ENCODE assay signal across 8 cellular contexts in genomic region chr11:68270334-68271022, GRCh38. TPM values are rescaled to one million over a fixed set of nuclear protein-coding genes. Genes with fewer than 3 reads are reported as not detected.
DNase-seq lines count a peak whose midpoint lies in the region; ATAC-seq and TF ChIP-seq lines count a peak whose summit lies in the region.

No MANE protein-coding gene starts in this region.

- H3F3A ChIP-seq in GM23248 (ENCODE audit: insufficient read depth), result peaks cover 7% of the 10 kb centered on the region; the same call in 1 of the 2 replicates

- peaks cover 27% of the 10 kb centered on the region for H3K36me3 ChIP-seq in GM23248 (ENCODE audit: low read depth)
- H3K36me3 ChIP-seq in WERI-Rb-1, result peaks cover 22% of the 10 kb centered on the region
- H3K36me3 ChIP-seq in gastroesophageal sphincter, result peaks cover 0 to 26% of the 10 kb centered on the region in 2 donors
- peaks cover 0 to 28% of the 10 kb centered on the region in 2 donors for H3K36me3 ChIP-seq in gastrocnemius medialis

- 58 to 59% methylated on average over 7 of the region's 7 CpGs for WGBS in GM23248 (ENCODE audit: low coverage in 1 of 2, low lambda C conversion rate in 2 of 2, missing lambda C conversion rate in 2 of 2), 2 experiments
- 63 to 87% methylated on average over 3 to 5 of the region's 7 CpGs for WGBS in gastroesophageal sphincter (ENCODE audit: low coverage in 1 of 2), 2 donors

- no peaks in the 10 kb centered on the region for H3K9me3 ChIP-seq in GM23248 (ENCODE audit: low read depth)
- no peaks in the 10 kb centered on the region for H3K9me3 ChIP-seq in WERI-Rb-1 (ENCODE audit: severe bottlenecking)
- no peaks in the 10 kb centered on the region for H3K9me3 ChIP-seq in gastroesophageal sphincter
- no peaks in the 10 kb centered on the region for H3K9me3 ChIP-seq in gastrocnemius medialis

- peak overlapping the region; percentile 100 for H3K9ac ChIP-seq in GM23248

- peaks cover 62% of the 10 kb centered on the region for H3K79me2 ChIP-seq in GM23248 (ENCODE audit: insufficient read depth)

- H3K9me2 ChIP-seq in GM23248 (ENCODE audit: insufficient read depth), result no peaks in the 10 kb centered on the region

- ATAC-seq in gastroesophageal sphincter, result no peak
- no peak for ATAC-seq in gastrocnemius medialis
- ATAC-seq in GM19463 (IDR thresholded peaks at IDR 0.05; ENCODE audit: unreplicated experiment), result no peak

- H3K27ac ChIP-seq in GM23248, result peak overlapping the region; percentile 99
- H3K27ac ChIP-seq in WERI-Rb-1, result peak overlapping the region; percentile 87
- peak overlapping the region in 3 of 4 donors; percentile 92 to 96 (median 96) for H3K27ac ChIP-seq in gastroesophageal sphincter
- peak overlapping the region; percentile 88 to 97 (median 92) for H3K27ac ChIP-seq in gastrocnemius medialis

- H3K4me3 ChIP-seq in GM23248 (peak overlapping the region; percentile 91), WERI-Rb-1 (ENCODE audit: low read depth, low read length) (peak overlapping the region; percentile 91), gastroesophageal sphincter (peak overlapping the region in 1 of 2 donors; percentile 65), gastrocnemius medialis (peak overlapping the region; percentile 66 to 89 (median 72))

- no peak for DNase-seq in GM23248
- no peak for DNase-seq in WERI-Rb-1
- DNase-seq in gastrocnemius medialis, result no peak
- no peak for DNase-seq in effector CD8-positive, alpha-beta T cell (lab: John Stamatoyannopoulos, UW)
- no peak for DNase-seq in SIG-M5 (lab: John Stamatoyannopoulos, UW)
- no peak for DNase-seq in A172 (ENCODE audit: low spot score)

- TF ChIP-seq EP300 in gastroesophageal sphincter (IDR thresholded peaks at IDR 0.05), result no peak

- peaks cover 22% of the 10 kb centered on the region for H3K4me1 ChIP-seq in GM23248 (ENCODE audit: insufficient read depth)
- H3K4me1 ChIP-seq in gastroesophageal sphincter, result peaks cover 0 to 52% (median 21%) of the 10 kb centered on the region in 3 donors
- H3K4me1 ChIP-seq in gastrocnemius medialis, result peaks cover 21 to 31% of the 10 kb centered on the region in 2 donors

- TF ChIP-seq CTCF in WERI-Rb-1 (IDR thresholded peaks at IDR 0.05; ENCODE audit: low read depth, low read length), result no peak
- TF ChIP-seq CTCF in gastroesophageal sphincter (IDR thresholded peaks at IDR 0.05), result no peak
- TF ChIP-seq CTCF in gastrocnemius medialis (IDR thresholded peaks at IDR 0.05 in 4 of 5, conservative IDR thresholded peaks at IDR 0.05 in 1 of 5), result no peak

- intact Hi-C loops in gastrocnemius medialis (cut with DNase I; ENCODE audit: low total_unique reads), result loop anchor here (2.0 to 5.0 kb wide), 3 partner anchors 26 to 238 kb away; partner anchors contain the start of genes CHKA and NDUFS8

- in situ Hi-C loops in GM23248 (cut with MboI) (no loop called here), gastrocnemius medialis (cut with MboI; ENCODE audit: low sequenced_read_pairs in 4 of 4) (no loop called here)

- TF ChIP-seq POLR2A in gastroesophageal sphincter (IDR thresholded peaks at IDR 0.05) (no peak), gastrocnemius medialis (IDR thresholded peaks at IDR 0.05) (no peak)

- H3K27me3 ChIP-seq in GM23248 (replicated peaks; ENCODE audit: insufficient read depth) (no peaks in the 10 kb centered on the region), WERI-Rb-1 (ENCODE audit: insufficient read depth, low read depth, severe bottlenecking) (no peaks in the 10 kb centered on the region), gastroesophageal sphincter (no peaks in the 10 kb centered on the region), gastrocnemius medialis (no peaks in the 10 kb centered on the region)

- peak overlapping the region; percentile 92 for H3K4me2 ChIP-seq in GM23248 (ENCODE audit: unreplicated experiment)

- H4K20me1 ChIP-seq in GM23248 (ENCODE audit: insufficient read depth), result no peaks in the 10 kb centered on the region

- no peak overlapping the region for H2AFZ ChIP-seq in GM23248

RNA-seq across cellular contexts. Expression of gene C11orf24, which starts 1.3 kb away (rescaled TPM):
- 73.7 and 89.4 TPM in 2 replicates for total RNA-seq in GM23248 (2014; rRNA removed; shearing (Covaris generic))
- 105 and 109 TPM in 2 replicates for polyA plus RNA-seq in GM23248 (2016; fragmentation: Nextera tagmentation; extraction: Ambion mirVana)
- 10 to 100 TPM; 15.1 to 48.7 (median 26.0) TPM for total RNA-seq in gastroesophageal sphincter
- 10 to 100 TPM in 2 of 4 donors, 1 to 10 TPM in 2; 8.1 to 19.3 (median 10.6) TPM for total RNA-seq in gastrocnemius medialis
- 52.4 and 55.5 TPM in 2 replicates for total RNA-seq in A172 (2014; rRNA removed; shearing (Covaris generic))

RNA-seq across cellular contexts. Expression of gene LRP5, which starts 41.9 kb away (rescaled TPM):
- 3.0 and 4.3 TPM in 2 replicates for total RNA-seq in GM23248 (2014; rRNA removed; shearing (Covaris generic))
- 2.1 and 3.0 TPM in 2 replicates for polyA plus RNA-seq in GM23248 (2016; fragmentation: Nextera tagmentation; extraction: Ambion mirVana)
- 10 to 100 TPM; 32.6 to 68.9 (median 42.5) TPM for total RNA-seq in gastroesophageal sphincter
- 10 to 100 TPM in 2 of 4 donors, 1 to 10 TPM in 2; 3.7 to 12.3 (median 8.1) TPM for total RNA-seq in gastrocnemius medialis
- 13.2 and 13.7 TPM in 2 replicates for total RNA-seq in A172 (2014; rRNA removed; shearing (Covaris generic))

RNA-seq across cellular contexts. Expression of gene KMT5B, which starts 57.4 kb away (rescaled TPM):
- total RNA-seq in GM23248 (2014; rRNA removed; shearing (Covaris generic)), result 17.7 and 25.9 TPM in 2 replicates
- polyA plus RNA-seq in GM23248 (2016; fragmentation: Nextera tagmentation; extraction: Ambion mirVana), result 21.0 and 22.9 TPM in 2 replicates
- 10 to 100 TPM; 35.1 to 75.6 (median 39.8) TPM for total RNA-seq in gastroesophageal sphincter
- total RNA-seq in gastrocnemius medialis, result 10 to 100 TPM; 17.3 to 21.0 (median 19.2) TPM
- total RNA-seq in A172 (2014; rRNA removed; shearing (Covaris generic)), result 16.7 and 19.1 TPM in 2 replicates
